8 cellular contexts compared by ENCODE assay signal in genomic region chr14:104751539-104752337, GRCh38. TPM values are rescaled to one million over a fixed set of nuclear protein-coding genes. Genes with fewer than 3 reads are reported as not detected.
A peak's percentile ranks its signal among the peaks of the same experiment; 100 is the strongest.
DNase-seq lines count a peak whose midpoint lies in the region; ATAC-seq and TF ChIP-seq lines count a peak whose summit lies in the region.

No MANE protein-coding gene starts in this region.

- H3K36me3 ChIP-seq in Peyer's patch = peaks cover 0 to 16% (median 0%) of the 10 kb centered on the region in 3 donors
- H3K36me3 ChIP-seq in esophagus squamous epithelium = peaks cover 5 to 19% (median 9%) of the 10 kb centered on the region in 3 donors
- peaks cover 8 to 14% (median 9%) of the 10 kb centered on the region in 4 donors for H3K36me3 ChIP-seq in sigmoid colon

- no peaks in the 10 kb centered on the region for H3K9me3 ChIP-seq in Peyer's patch
- H3K9me3 ChIP-seq in esophagus squamous epithelium = no peaks in the 10 kb centered on the region
- H3K9me3 ChIP-seq in sigmoid colon = no peaks in the 10 kb centered on the region

- TF ChIP-seq POLR2A in Peyer's patch (IDR thresholded peaks at IDR 0.05) (no peak), esophagus squamous epithelium (IDR thresholded peaks at IDR 0.05) (no peak), sigmoid colon (IDR thresholded peaks at IDR 0.05) (no peak)

- DNase-seq in Peyer's patch = no peak
- no peak for DNase-seq in esophagus squamous epithelium (lab: John Stamatoyannopoulos, UW)
- no peak for DNase-seq in sigmoid colon
- no peak for DNase-seq in NAMALWA (ENCODE audit: low spot score)
- DNase-seq in AG08396 (ENCODE audit: low spot score) = no peak

- TF ChIP-seq CTCF in GM12875 (IDR thresholded peaks at IDR 0.05; ENCODE audit: borderline replicate concordance, insufficient read depth, low read depth, low read length) = no peak
- TF ChIP-seq CTCF in Peyer's patch (IDR thresholded peaks at IDR 0.05) = no peak
- no peak for TF ChIP-seq CTCF in esophagus squamous epithelium (IDR thresholded peaks at IDR 0.05)
- no peak for TF ChIP-seq CTCF in sigmoid colon (IDR thresholded peaks at IDR 0.05)

- H3K27me3 ChIP-seq in Peyer's patch (no peaks in the 10 kb centered on the region), esophagus squamous epithelium (no peaks in the 10 kb centered on the region), sigmoid colon (no peaks in the 10 kb centered on the region)

- H3K4me1 ChIP-seq in Peyer's patch = peaks cover 0 to 63% (median 16%) of the 10 kb centered on the region in 4 donors
- H3K4me1 ChIP-seq in esophagus squamous epithelium = peaks cover 44 to 76% (median 52%) of the 10 kb centered on the region in 3 donors
- peaks cover 2 to 47% (median 37%) of the 10 kb centered on the region in 4 donors for H3K4me1 ChIP-seq in sigmoid colon

- peak overlapping the region; percentile 67 for H3K4me3 ChIP-seq in GM12875 (ENCODE audit: low read depth, low read length)
- peak overlapping the region; percentile 89 to 99 (median 94) for H3K4me3 ChIP-seq in Peyer's patch
- peak overlapping the region; percentile 76 to 99 (median 91) for H3K4me3 ChIP-seq in esophagus squamous epithelium
- H3K4me3 ChIP-seq in sigmoid colon = peak overlapping the region; percentile 65 to 99 (median 92)

- intact Hi-C loops in esophagus squamous epithelium (cut with DNase I) = no loop called here
- intact Hi-C loops in sigmoid colon (cut with DNase I) = loop anchor here (2.0 to 5.0 kb wide), 2 partner anchors 43 to 76 kb away; partner anchors contain the start of gene AKT1

- TF ChIP-seq EP300 in sigmoid colon (IDR thresholded peaks at IDR 0.05) = no peak

- WGBS in esophagus squamous epithelium, 2 donors = 61% methylated on average over 2 of the region's 79 CpGs; no CpG with 5 or more reads in 1 of the 2 donors
- 86 to 92% methylated on average over 79 of the region's 79 CpGs for WGBS in sigmoid colon, 2 donors

- peak overlapping the region; percentile 80 to 93 (median 90) for H3K27ac ChIP-seq in Peyer's patch
- H3K27ac ChIP-seq in esophagus squamous epithelium = peak overlapping the region; percentile 86 to 96 (median 95)
- H3K27ac ChIP-seq in sigmoid colon = peak overlapping the region; percentile 82 to 90 (median 86)

- ATAC-seq in HG02840 (IDR thresholded peaks at IDR 0.05; ENCODE audit: low FRiP score, unreplicated experiment) (no peak), GM19023 (IDR thresholded peaks at IDR 0.05; ENCODE audit: unreplicated experiment) (no peak)

RNA-seq across cellular contexts. Expression of gene SIVA1, which starts 1.2 kb away (rescaled TPM):
- total RNA-seq in Peyer's patch (100 to 1,000 TPM in 3 of 4 donors, 10 to 100 TPM in 1; 64.6 to 144 (median 115) TPM), esophagus squamous epithelium (100 to 1,000 TPM; 149 to 282 (median 201) TPM), sigmoid colon (100 to 1,000 TPM; 235 to 512 (median 367) TPM)
- polyA plus RNA-seq in sigmoid colon = 100 to 1,000 TPM; 124 to 227 (median 200) TPM

RNA-seq across cellular contexts. Expression of gene ADSS1, which starts 27.7 kb away (rescaled TPM):
- 10 to 100 TPM; 11.0 to 18.6 (median 17.1) TPM for total RNA-seq in Peyer's patch
- 10 to 100 TPM in 2 of 4 donors, 1 to 10 TPM in 2; 3.4 to 11.4 (median 8.4) TPM for total RNA-seq in esophagus squamous epithelium
- total RNA-seq in sigmoid colon = 10 to 100 TPM in 1 of 4 donors, 1 to 10 TPM in 3; 2.0 to 10.2 (median 7.3) TPM
- polyA plus RNA-seq in sigmoid colon = 1 to 10 TPM; 3.5 to 6.6 (median 4.1) TPM

RNA-seq across cellular contexts. Expression of gene AKT1, which starts 43.8 kb away (rescaled TPM):
- total RNA-seq in Peyer's patch (100 to 1,000 TPM in 2 of 4 donors, 10 to 100 TPM in 2; 85.6 to 259 (median 111) TPM), esophagus squamous epithelium (10 to 100 TPM; 66.6 to 93.7 (median 71.3) TPM), sigmoid colon (100 to 1,000 TPM; 109 to 180 (median 126) TPM)
- 100 to 1,000 TPM in 2 of 3 donors, 10 to 100 TPM in 1; 86.2 to 116 (median 102) TPM for polyA plus RNA-seq in sigmoid colon

RNA-seq across cellular contexts. Expression of gene ZBTB42, which starts 49.2 kb away (rescaled TPM):
- 10 to 100 TPM in 2 of 4 donors, 1 to 10 TPM in 2; 2.5 to 14.7 (median 10.9) TPM for total RNA-seq in Peyer's patch
- 10 to 100 TPM in 2 of 4 donors, 1 to 10 TPM in 2; 4.7 to 14.2 (median 8.4) TPM for total RNA-seq in esophagus squamous epithelium
- total RNA-seq in sigmoid colon = 1 to 10 TPM; 1.5 to 5.3 (median 3.5) TPM
- polyA plus RNA-seq in sigmoid colon = 1 to 10 TPM; 4.2 to 5.5 (median 4.6) TPM
